Comparison of ENCODE assay signal across 19 cellular contexts in genomic region chr3:30738605-30739004, GRCh38.
"Had no signal": no experiment of that assay in that cellular context is flagged by ENCODE, and none has a peak within 500 bp of the region (broad histone marks: within the 10 kb centered on the region; RNA-seq: fewer than 3 reads in every experiment).

No MANE protein-coding gene starts in this region.

- H3K4me3 ChIP-seq: esophagus muscularis mucosa, gastrocnemius medialis, heart right ventricle, skin epidermis, tibial artery, upper lobe of left lung, uterus had no signal

- H3K9ac ChIP-seq: parathyroid adenoma had no signal

- ATAC-seq: heart right ventricle; naive thymus-derived CD4-positive, alpha-beta T cell; sciatic nerve had no signal

- H3K4me1 ChIP-seq: parathyroid adenoma, tibial artery, upper lobe of left lung, uterus had no signal

- H3K9me3 ChIP-seq: esophagus muscularis mucosa, gastrocnemius medialis, heart right ventricle, upper lobe of left lung, uterus had no signal

- H3K27ac ChIP-seq: epithelial cell of prostate, esophagus muscularis mucosa, heart right ventricle, parathyroid adenoma, skin epidermis, tibial artery, upper lobe of left lung, uterus had no signal

- H3K36me3 ChIP-seq: esophagus muscularis mucosa, gastrocnemius medialis, heart right ventricle, tibial artery, upper lobe of left lung, uterus had no signal

- DNase-seq: effector memory CD4-positive, alpha-beta T cell; gastrocnemius medialis; heart right ventricle; hypothalamus; kidney glomerular epithelial cell; mammary epithelial cell; naive thymus-derived CD4-positive, alpha-beta T cell; nephron progenitor cell; stimulated activated CD4-positive, alpha-beta T cell treated with anti-CD3 and anti-CD28 coated beads, Interleukin-2, amount 100 ng/mL, for 24 hours; stimulated activated CD4-positive, alpha-beta T cell treated with anti-CD3 and anti-CD28 coated beads, Interleukin-4, amount 100 ng/mL, for 4 hours; stimulated activated naive CD4-positive, alpha-beta T cell; tibial artery; upper lobe of left lung; uterus had no signal

- H3K27ac Mint-ChIP-seq: nephron progenitor cell had no signal

- H3K27me3 ChIP-seq: esophagus muscularis mucosa, gastrocnemius medialis, heart right ventricle, tibial artery, upper lobe of left lung, uterus had no signal

- H3K4me3 Mint-ChIP-seq: naive thymus-derived CD4-positive, alpha-beta T cell; nephron progenitor cell had no signal

- H3K4me1 Mint-ChIP-seq: nephron progenitor cell had no signal
